In genomic region chr18:46332956-46333355, GRCh38 we compare ENCODE assay signal across 7 cellular contexts.
A peak's percentile ranks its signal among the peaks of the same experiment; 100 is the strongest.
DNase-seq lines count a peak whose midpoint lies in the region; ATAC-seq and TF ChIP-seq lines count a peak whose summit lies in the region.

No MANE protein-coding gene starts in this region.

- peak overlapping the region; percentile 67 for H3K4me2 ChIP-seq in H9 (ENCODE audit: insufficient read depth, insufficient read length, low read length)

- H3K79me2 ChIP-seq in H9 (ENCODE audit: insufficient read depth, low read length): no peaks in the 10 kb centered on the region; the same call in 1 of the 2 replicates

- no CpG with 5 or more reads among the region's 9 CpGs for WGBS in H9 (ENCODE audit: extremely low coverage, insufficient read length, low lambda C conversion rate)
- 53 to 63% (median 53%) methylated on average over 9 of the region's 9 CpGs for WGBS in psoas muscle, 3 donors

- no peaks in the 10 kb centered on the region for H3K79me1 ChIP-seq in H9 (ENCODE audit: insufficient read depth, low read depth, low read length, poor library complexity, severe bottlenecking)

- H3K27me3 ChIP-seq in H9 (ENCODE audit: insufficient read depth, low read length) (peaks cover 10% of the 10 kb centered on the region; the same call in 1 of the 2 replicates), SJCRH30 (no peaks in the 10 kb centered on the region), psoas muscle (ENCODE audit: insufficient read depth in 3 of 3, low read length in 2 of 3) (no peaks in the 10 kb centered on the region)

- H3K9me3 ChIP-seq in H9 (ENCODE audit: control insufficient read depth, low read depth, low read length) (no peaks in the 10 kb centered on the region), SJCRH30 (replicated peaks) (no peaks in the 10 kb centered on the region), psoas muscle (no peaks in the 10 kb centered on the region)

- intact Hi-C loops in Right ventricle myocardium superior (cut with DNase I) (loop anchor here (5.0 to 10.0 kb wide), 2 partner anchors 51 to 158 kb away; a partner anchor contains a TSS), psoas muscle (cut with DNase I) (loop anchor here in 1 of 2 donors (5.0 kb wide), 1 partner anchor 46 kb away; no protein-coding TSS in a partner anchor)

- H3K56ac ChIP-seq in H9 (ENCODE audit: insufficient read length, low read depth, low read length): no peak overlapping the region

- H2AK5ac ChIP-seq in H9 (ENCODE audit: insufficient read length, low read length): no peak overlapping the region

- H3K23me2 ChIP-seq in H9 (ENCODE audit: insufficient read length, low read depth, low read length, poor library complexity, severe bottlenecking): peaks cover 20% of the 10 kb centered on the region

- peaks cover 61% of the 10 kb centered on the region for H3K27me3 Mint-ChIP-seq in H9 (ENCODE audit: low read depth)

- H4K91ac ChIP-seq in H9 (ENCODE audit: insufficient read length, low read depth, low read length): no peak overlapping the region

- no peaks in the 10 kb centered on the region for H4K20me1 ChIP-seq in H9 (ENCODE audit: control insufficient read depth, insufficient read depth, insufficient read length)

- H2BK120ac ChIP-seq in H9 (ENCODE audit: low read depth, low read length, poor library complexity, severe bottlenecking): no peak overlapping the region

- no peak overlapping the region for H3K9ac ChIP-seq in H9 (ENCODE audit: extremely low read depth, insufficient read length, low read length)

- H3K23ac ChIP-seq in H9 (ENCODE audit: insufficient read length, low read depth, low read length): no peak overlapping the region

- no peak overlapping the region for H3T11ph ChIP-seq in H9 (ENCODE audit: low read length)

- H3K36me3 Mint-ChIP-seq in H9 (ENCODE audit: insufficient read depth in 1 of 3, low read depth in 3 of 3): no peaks in the 10 kb centered on the region

- no peak overlapping the region for H2BK20ac ChIP-seq in H9 (ENCODE audit: low read depth, low read length, poor library complexity, severe bottlenecking)

- peaks cover 34 to 43% of the 10 kb centered on the region in 2 experiments for H3K4me1 Mint-ChIP-seq in H9

- no peak overlapping the region for H3K14ac ChIP-seq in H9 (ENCODE audit: insufficient read depth, low read length)

- H3K27ac ChIP-seq in H9 (ENCODE audit: insufficient read length, low read depth, low read length) (no peak overlapping the region), SJCRH30 (no peak overlapping the region), psoas muscle (peak overlapping the region; percentile 44)

- no peak overlapping the region for H3K18ac ChIP-seq in H9 (ENCODE audit: insufficient read length, low read depth, low read length)

- H2BK5ac ChIP-seq in H9 (ENCODE audit: insufficient read length, low read length): no peak overlapping the region

- peaks cover 4% of the 10 kb centered on the region; the same call in 1 of the 2 replicates for H3K4me1 ChIP-seq in H9 (ENCODE audit: insufficient read depth, low read length)
- H3K4me1 ChIP-seq in SJCRH30: peaks cover 14% of the 10 kb centered on the region
- peaks cover 11% of the 10 kb centered on the region for H3K4me1 ChIP-seq in psoas muscle

- H2BK12ac ChIP-seq in H9 (ENCODE audit: insufficient read length, low read depth, low read length): no peak overlapping the region

- H3K27ac Mint-ChIP-seq in H9: no peak overlapping the region

- ATAC-seq in Right ventricle myocardium superior (ENCODE audit: poor library complexity) (peak; percentile 14), psoas muscle (peak in 3 of 4 donors; percentile 9 to 31 (median 22)), HG02885 (IDR thresholded peaks at IDR 0.05; ENCODE audit: poor library complexity, unreplicated experiment) (no peak)

- H2BK15ac ChIP-seq in H9 (ENCODE audit: low read depth, low read length): no peak overlapping the region

- no peak overlapping the region for H3K4ac ChIP-seq in H9 (ENCODE audit: low read depth, low read length)

- H4K8ac ChIP-seq in H9 (replicated peaks; ENCODE audit: insufficient read length, low read depth, low read length): no peak overlapping the region

- no peak for DNase-seq in H9
- no peak for DNase-seq in SJCRH30
- no peak for DNase-seq in Right ventricle myocardium superior
- DNase-seq in psoas muscle: no peak
- no peak for DNase-seq in cortex of kidney (lab: John Stamatoyannopoulos, UW)
- no peak for DNase-seq in epidermal melanocyte (ENCODE audit: insufficient read length, low spot score)

- TF ChIP-seq CTCF in H9 (conservative IDR thresholded peaks at IDR 0.05): no peak
- TF ChIP-seq CTCF in psoas muscle (IDR thresholded peaks at IDR 0.05): no peak

- H3K4me3 ChIP-seq in SJCRH30: peak overlapping the region; percentile 83
- H3K4me3 ChIP-seq in psoas muscle: peak overlapping the region; percentile 75

- H3K36me3 ChIP-seq in SJCRH30: no peaks in the 10 kb centered on the region
- H3K36me3 ChIP-seq in psoas muscle (ENCODE audit: insufficient read depth in 1 of 2, low read depth in 1 of 2): no peaks in the 10 kb centered on the region

- H2AFZ ChIP-seq in H9 (ENCODE audit: low read length): no peak overlapping the region

- H3K4me3 Mint-ChIP-seq in H9: peak overlapping the region; percentile 75 to 76

- H4K5ac ChIP-seq in H9 (ENCODE audit: insufficient read length, low read depth, low read length): no peak overlapping the region

- H3K9me3 Mint-ChIP-seq in H9: no peaks in the 10 kb centered on the region; a peak in 1 of 5 replicates
